ENCODE assay signal across 8 cellular contexts in genomic region chr1:146228144-146228682, GRCh38. TPM values are rescaled to one million over a fixed set of nuclear protein-coding genes. Genes with fewer than 3 reads are reported as not detected.
DNase-seq lines count a peak whose midpoint lies in the region; ATAC-seq, FAIRE-seq and TF ChIP-seq lines count a peak whose summit lies in the region.
"Not testable (repeated sequence)": the region's sequence is repeated elsewhere in the genome, so short reads cannot be mapped to it uniquely, and the experiment has no call there.

No MANE protein-coding gene starts in this region.

- H3K27ac ChIP-seq in KOPT-K1 (ENCODE audit: low read depth, low read length, poor library complexity, severe bottlenecking) (peak overlapping the region; percentile 40), neutrophil (peak overlapping the region; percentile 73)
- not testable (repeated sequence) for H3K27ac ChIP-seq in H1 (ENCODE audit: low read depth, low read length)

- not testable (repeated sequence) for H4K5ac ChIP-seq in H1 (ENCODE audit: insufficient read length, low read depth, low read length)

- H3K79me1 ChIP-seq in H1 (ENCODE audit: low read depth, low read length) = not testable (repeated sequence)

- CTCF ChIA-PET in BJ (lab: Yijun Ruan, JAX); activated naive CD4-positive, alpha-beta T cell treated with anti-CD3 and anti-CD28 coated beads, Interleukin-2, amount 10 ng/mL, durations not matched to agents 7 days and 5 days (lab: Charles Lee); H1 (lab: Charles Lee; ENCODE audit: partially characterized antibody): not testable (repeated sequence)

- not testable (repeated sequence) for TF ChIP-seq CTCF in BJ (IDR thresholded peaks at IDR 0.05; ENCODE audit: insufficient read depth, low read depth, low read length); H1 (IDR thresholded peaks at IDR 0.05; ENCODE audit: control extremely low read depth in 1 of 3, insufficient read depth in 1 of 3, low read depth in 1 of 3, low read length in 3 of 3); neutrophil (IDR thresholded peaks at IDR 0.05)

- H3K14ac ChIP-seq in H1 (ENCODE audit: insufficient read length) = not testable (repeated sequence)

- not testable (repeated sequence) for TF ChIP-seq RAD21 in H1 (IDR thresholded peaks at IDR 0.05 in 1 of 2, conservative IDR thresholded peaks at IDR 0.05 in 1 of 2; ENCODE audit: low read depth in 2 of 2, low read length in 2 of 2)

- H4K20me1 ChIP-seq in H1 (replicated peaks in 1 of 2; ENCODE audit: control insufficient read depth in 1 of 2, insufficient read depth in 2 of 2, low read length in 2 of 2) = not testable (repeated sequence)

- WGBS in H1 (ENCODE audit: extremely low coverage in 1 of 2, insufficient coverage in 1 of 2, insufficient read length in 1 of 2, insufficient replicate concordance in 2 of 2, low coverage in 1 of 2, low lambda C conversion rate in 2 of 2, missing lambda C conversion rate in 1 of 2), 2 experiments = 1% methylated on average over 10 of the region's 53 CpGs; no CpG with 5 or more reads in 1 of the 2 experiments

- not testable (repeated sequence) for TF ChIP-seq POLR2A in H1 (IDR thresholded peaks at IDR 0.05; ENCODE audit: control extremely low read depth in 1 of 2, low read depth in 2 of 2, low read length in 2 of 2)

- H3K23me2 ChIP-seq in H1 (ENCODE audit: low read depth, low read length) = not testable (repeated sequence)

- H2BK12ac ChIP-seq in H1 (ENCODE audit: low read depth, low read length) = not testable (repeated sequence)

- H3K4ac ChIP-seq in H1 (replicated peaks; ENCODE audit: insufficient read length, low read depth, low read length) = not testable (repeated sequence)

- peak overlapping the region; percentile 49 for H3K4me3 ChIP-seq in BJ (ENCODE audit: low read depth, low read length)
- H3K4me3 ChIP-seq in H1 (ENCODE audit: extremely low read depth in 1 of 4, insufficient read depth in 2 of 4, low read depth in 3 of 4, low read length in 4 of 4) = peak overlapping the region in 3 of 4 experiments; percentile 24 to 58 (median 56); a peak in 6 of 8 replicates
- peak overlapping the region; percentile 57; the same call in 1 of the 2 replicates for H3K4me3 ChIP-seq in iPS-18c (ENCODE audit: insufficient read depth, low read depth, low read length)
- H3K4me3 ChIP-seq in neutrophil (ENCODE audit: low read depth in 1 of 2, low read length in 1 of 2) = peak overlapping the region; percentile 55 to 71

- H3K27me3 ChIP-seq in BJ (ENCODE audit: control insufficient read depth, insufficient read depth, low read length); H1 (replicated peaks in 1 of 4; ENCODE audit: control insufficient read depth in 3 of 4, extremely low read depth in 1 of 4, insufficient read depth in 3 of 4, low read length in 3 of 4); neutrophil: not testable (repeated sequence)

- H2AFZ ChIP-seq in H1 (ENCODE audit: low read length) = not testable (repeated sequence)

- not testable (repeated sequence) for H3K56ac ChIP-seq in H1 (replicated peaks; ENCODE audit: insufficient read length, low read depth, low read length)

- not testable (repeated sequence) for H2BK120ac ChIP-seq in H1 (replicated peaks; ENCODE audit: low read depth, low read length)

- not testable (repeated sequence) for H3K4me1 ChIP-seq in H1 (replicated peaks in 1 of 4; ENCODE audit: control insufficient read depth in 3 of 4, insufficient read depth in 4 of 4, low read length in 3 of 4); neutrophil (ENCODE audit: control insufficient read depth in 1 of 2, insufficient read depth in 1 of 2, low read depth in 1 of 2, low read length in 1 of 2)

- not testable (repeated sequence) for H3K4me1 Mint-ChIP-seq in activated naive CD4-positive, alpha-beta T cell treated with anti-CD3 and anti-CD28 coated beads, Interleukin-2, amount 10 ng/mL, durations not matched to agents 7 days and 5 days

- not testable (repeated sequence) for H4K8ac ChIP-seq in H1 (ENCODE audit: extremely low read depth, insufficient read depth, low read length)

- H3K9me3 Mint-ChIP-seq in activated naive CD4-positive, alpha-beta T cell treated with anti-CD3 and anti-CD28 coated beads, Interleukin-2, amount 10 ng/mL, durations not matched to agents 7 days and 5 days = not testable (repeated sequence)

- peak overlapping the region in 1 of 4 experiments; percentile 49; a peak in 1 of 7 replicates for H3K9ac ChIP-seq in H1 (replicated peaks in 1 of 4; ENCODE audit: extremely low read depth in 1 of 4, low read depth in 3 of 4, low read length in 3 of 4)

- not testable (repeated sequence) for H2AK5ac ChIP-seq in H1 (ENCODE audit: low read depth, low read length)

- peak overlapping the region; percentile 45 for H3K4me3 Mint-ChIP-seq in activated naive CD4-positive, alpha-beta T cell treated with anti-CD3 and anti-CD28 coated beads, Interleukin-2, amount 10 ng/mL, durations not matched to agents 7 days and 5 days

- not testable (repeated sequence) for H2BK20ac ChIP-seq in H1 (ENCODE audit: low read length)

- ATAC-seq in activated CD4-positive, CD25-positive, alpha-beta regulatory T cell treated with anti-CD3 and anti-CD28 coated beads, Interleukin-2, amount 50 U/mL, for 24 hours = peak; percentile 36 to 44

- TF ChIP-seq EP300 in H1 (IDR thresholded peaks at IDR 0.05; ENCODE audit: borderline replicate concordance in 1 of 2, low read depth in 2 of 2, low read length in 2 of 2) = not testable (repeated sequence)

- H3K27ac Mint-ChIP-seq in activated naive CD4-positive, alpha-beta T cell treated with anti-CD3 and anti-CD28 coated beads, Interleukin-2, amount 10 ng/mL, durations not matched to agents 7 days and 5 days = not testable (repeated sequence)

- POLR2A ChIA-PET in BJ (lab: Charles Lee); H1 (lab: Charles Lee; ENCODE audit: partially characterized antibody): not testable (repeated sequence)

- not testable (repeated sequence) for H3K27me3 Mint-ChIP-seq in activated naive CD4-positive, alpha-beta T cell treated with anti-CD3 and anti-CD28 coated beads, Interleukin-2, amount 10 ng/mL, durations not matched to agents 7 days and 5 days

- not testable (repeated sequence) for H2BK5ac ChIP-seq in H1 (ENCODE audit: low read depth, low read length)

- H3K79me2 ChIP-seq in H1 (ENCODE audit: control insufficient read depth in 1 of 2, insufficient read depth in 2 of 2, low read length in 2 of 2) = not testable (repeated sequence)

- not testable (repeated sequence) for H4K91ac ChIP-seq in H1 (replicated peaks; ENCODE audit: insufficient read length, low read length)

- H2BK15ac ChIP-seq in H1 (ENCODE audit: low read length) = not testable (repeated sequence)

- not testable (repeated sequence) for H3K18ac ChIP-seq in H1 (ENCODE audit: extremely low read depth, low read length)

- not testable (repeated sequence) for H3K36me3 Mint-ChIP-seq in activated naive CD4-positive, alpha-beta T cell treated with anti-CD3 and anti-CD28 coated beads, Interleukin-2, amount 10 ng/mL, durations not matched to agents 7 days and 5 days

- FAIRE-seq in H1 (lab: Jason Lieb, UNC) = not testable (repeated sequence)

- H3K9me3 ChIP-seq in KOPT-K1 (ENCODE audit: insufficient read depth, low read length, poor library complexity, severe bottlenecking); H1 (ENCODE audit: insufficient read depth in 2 of 2, low read depth in 1 of 2, low read length in 1 of 2); iPS-18c (ENCODE audit: control insufficient read depth, insufficient read depth, low read length); neutrophil: not testable (repeated sequence)

- peak overlapping the region; percentile 28 to 45; a peak in 3 of 4 replicates for H3K4me2 ChIP-seq in H1 (ENCODE audit: insufficient read depth in 1 of 2, low read depth in 2 of 2, low read length in 2 of 2)

- H3K23ac ChIP-seq in H1 (ENCODE audit: insufficient read length) = not testable (repeated sequence)

- DNase-seq in BJ (ENCODE audit: low read depth) = not testable (repeated sequence)
- peak; percentile 19 for DNase-seq in activated naive CD4-positive, alpha-beta T cell treated with anti-CD3 and anti-CD28 coated beads, Interleukin-2, amount 10 ng/mL, durations not matched to agents 7 days and 5 days
- peak in 1 of 2 experiments; percentile 76 for DNase-seq in H1 (ENCODE audit: low read depth in 1 of 2, low spot score in 2 of 2)
- peak; percentile 0 for DNase-seq in stimulated activated CD8-positive, alpha-beta memory T cell treated with anti-CD3 and anti-CD28 coated beads, Interleukin-4, amount 100 ng/mL, for 4 hours (ENCODE audit: low read depth in 2 of 2, low spot score in 1 of 2)

- not testable (repeated sequence) for H3K36me3 ChIP-seq in BJ (ENCODE audit: control insufficient read depth, insufficient read depth, low read length); KOPT-K1 (ENCODE audit: insufficient read depth, low read length); H1 (ENCODE audit: control insufficient read depth in 2 of 4, insufficient read depth in 4 of 4, low read length in 3 of 4); neutrophil

TF ChIP-seq in H1, 55 proteins besides CTCF, POLR2A, EP300 and RAD21:
- 0 out of 2 replicates have a peak, but pooled peaks have one; percentile 4 for TF ChIP-seq PHF8 (conservative IDR thresholded peaks at IDR 0.05; ENCODE audit: low read depth, low read length)

RNA-seq across cellular contexts. Expression of gene NOTCH2NLA, which starts 0.6 kb away (rescaled TPM):
- polyA plus RNA-seq in BJ (2011; rRNA removed) (21.0 and 25.9 TPM in 2 replicates), H1 (2011; rRNA removed) (3.9 and 4.1 TPM in 2 replicates)
- polyA minus RNA-seq in BJ (2011; rRNA and poly(A)+ RNA removed) = 101 and 131 TPM in 2 replicates
- 6.2 and 6.9 TPM in 2 replicates for total RNA-seq in H1 (2021; fragmentation: NEBNext Ultra II Directional; extraction: Animal tissue kit (Norgen Biotek cat#: 25700))
- 4.9 TPM for polyA plus RNA-seq in H1 (2011; cell fraction: cytosol; rRNA removed)
- 11.5 TPM for polyA plus RNA-seq in H1 (2011; cell fraction: nucleus; rRNA removed)
- polyA plus RNA-seq in H1 (2012, experiment 1 of 2) = 2.5 to 4.1 TPM (median 3.3 TPM) in 4 replicates
- 1.1 TPM for polyA plus RNA-seq in H1 (2012, experiment 2 of 2)
- 2.3 TPM for polyA plus RNA-seq in H1 (2013, experiment 1 of 2)
- polyA plus RNA-seq in H1 (2013, experiment 2 of 2) = 2.2 TPM
- polyA minus RNA-seq in H1 (2011; rRNA and poly(A)+ RNA removed) = 40.8 and 47.6 TPM in 2 replicates
- polyA minus RNA-seq in H1 (2011; cell fraction: cytosol; rRNA and poly(A)+ RNA removed) = 7.7 TPM
- polyA minus RNA-seq in H1 (2011; cell fraction: nucleus; rRNA and poly(A)+ RNA removed) = 67.7 TPM
